21 cellular contexts compared by ENCODE assay signal in the genomic region with DNA sequence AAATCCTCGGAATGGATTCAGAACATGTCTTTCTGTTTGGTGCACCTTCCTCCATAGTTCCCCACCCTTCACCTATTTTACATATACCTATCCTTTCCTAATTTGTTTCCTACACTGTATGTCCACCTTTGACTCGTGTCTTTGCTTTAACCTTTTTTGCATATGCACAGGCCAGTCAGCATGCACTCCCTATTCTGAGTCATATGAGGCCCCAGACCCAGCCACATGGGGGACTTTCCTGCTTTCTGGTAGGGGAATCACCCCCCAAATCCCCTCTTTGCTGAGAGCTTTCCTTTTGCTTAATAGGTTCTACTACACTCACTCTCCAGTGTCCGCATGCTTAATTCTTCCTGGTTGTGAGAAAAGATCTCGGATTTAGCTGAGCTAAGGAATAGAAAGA.
DNase-seq lines count a peak whose midpoint lies in the region; ATAC-seq, FAIRE-seq and TF ChIP-seq lines count a peak whose summit lies in the region.
"Had no signal": no experiment of that assay in that cellular context is flagged by ENCODE, and none has a peak within 500 bp of the region (broad histone marks: within the 10 kb centered on the region; RNA-seq: fewer than 3 reads in every experiment).

No MANE protein-coding gene starts in this region.

- CTCF ChIA-PET in H1 (lab: Charles Lee; ENCODE audit: partially characterized antibody): no interaction called here

- H2AK5ac ChIP-seq in H1 (ENCODE audit: low read depth, low read length): no peak overlapping the region

- no peak overlapping the region for H2BK5ac ChIP-seq in H1 (ENCODE audit: low read depth, low read length)

- peaks cover under 1% of the 10 kb centered on the region; the same call in 2 of the 3 replicates for H3K36me3 Mint-ChIP-seq in GM23338 (ENCODE audit: low read depth)
- no peaks in the 10 kb centered on the region for H3K36me3 Mint-ChIP-seq in stimulated activated naive B cell treated with anti-CD40 and anti-IgM and Interleukin-4, amounts not matched to agents 10 μg/mL and 1 μg/mL and 100 μg/mL, for 72 hours

- H3K27ac Mint-ChIP-seq in GM23338: no peak overlapping the region
- no peak overlapping the region for H3K27ac Mint-ChIP-seq in stimulated activated naive B cell treated with anti-CD40 and anti-IgM and Interleukin-4, amounts not matched to agents 10 μg/mL and 1 μg/mL and 100 μg/mL, for 72 hours
- H3K27ac Mint-ChIP-seq: B cell had no signal

- no peak overlapping the region for H3K23ac ChIP-seq in H1 (ENCODE audit: insufficient read length)

- no peak overlapping the region for H3K9ac ChIP-seq in H1 (replicated peaks in 1 of 4; ENCODE audit: extremely low read depth in 1 of 4, low read depth in 3 of 4, low read length in 3 of 4)

- H3K79me2 ChIP-seq in GM23338 (replicated peaks; ENCODE audit: insufficient read depth): no peaks in the 10 kb centered on the region
- no peaks in the 10 kb centered on the region for H3K79me2 ChIP-seq in H1 (ENCODE audit: control insufficient read depth in 1 of 2, insufficient read depth in 2 of 2, low read length in 2 of 2)
- no peaks in the 10 kb centered on the region for H3K79me2 ChIP-seq in hepatocyte

- no peak overlapping the region for H4K5ac ChIP-seq in H1 (ENCODE audit: insufficient read length, low read depth, low read length)

- H3K27me3 ChIP-seq in GM23338 (ENCODE audit: insufficient read depth) (no peaks in the 10 kb centered on the region), H1 (replicated peaks in 1 of 4; ENCODE audit: control insufficient read depth in 3 of 4, extremely low read depth in 1 of 4, insufficient read depth in 3 of 4, low read length in 3 of 4) (no peaks in the 10 kb centered on the region), hepatocyte (no peaks in the 10 kb centered on the region)

- H3K4me1 ChIP-seq in GM23338 (ENCODE audit: insufficient read depth) (no peaks in the 10 kb centered on the region; the same call in 1 of the 2 replicates), H1 (replicated peaks in 1 of 4; ENCODE audit: control insufficient read depth in 3 of 4, insufficient read depth in 4 of 4, low read length in 3 of 4) (peaks cover 0 to 3% (median 1%) of the 10 kb centered on the region in 4 experiments; a peak in 2 of 7 replicates), hepatocyte (ENCODE audit: insufficient read depth) (no peaks in the 10 kb centered on the region)
- H3K4me1 ChIP-seq: A549 had no signal

- H3K4me3 Mint-ChIP-seq in GM23338: no peak overlapping the region
- no peak overlapping the region for H3K4me3 Mint-ChIP-seq in stimulated activated naive B cell treated with anti-CD40 and anti-IgM and Interleukin-4, amounts not matched to agents 10 μg/mL and 1 μg/mL and 100 μg/mL, for 72 hours
- H3K4me3 Mint-ChIP-seq: B cell had no signal

- no peak overlapping the region for H3K27ac ChIP-seq in GM23338 (ENCODE audit: low read depth)
- no peak overlapping the region for H3K27ac ChIP-seq in H1 (ENCODE audit: low read depth, low read length)
- no peak overlapping the region for H3K27ac ChIP-seq in hepatocyte
- H3K27ac ChIP-seq: A549 had no signal

- no peak overlapping the region for H3K56ac ChIP-seq in H1 (replicated peaks; ENCODE audit: insufficient read length, low read depth, low read length)

- ATAC-seq in GM18870 (IDR thresholded peaks at IDR 0.05; ENCODE audit: unreplicated experiment) (peak; percentile 66), GM23338 (no peak), HG02870 (IDR thresholded peaks at IDR 0.05; ENCODE audit: unreplicated experiment) (peak; percentile 66)
- ATAC-seq in stimulated activated naive B cell treated with anti-CD40 and anti-IgM and Interleukin-4, amounts not matched to agents 10 μg/mL and 1 μg/mL and 100 μg/mL, for 72 hours (replicated peaks): no peak
- ATAC-seq: A549, Right ventricle myocardium inferior had no signal

- H3K18ac ChIP-seq in H1 (ENCODE audit: extremely low read depth, low read length): no peak overlapping the region

- H3K4me2 ChIP-seq in GM23338: no peak overlapping the region
- no peak overlapping the region for H3K4me2 ChIP-seq in H1 (ENCODE audit: insufficient read depth in 1 of 2, low read depth in 2 of 2, low read length in 2 of 2)
- H3K4me2 ChIP-seq in hepatocyte: no peak overlapping the region
- H3K4me2 ChIP-seq: A549 had no signal

- no peak overlapping the region for H3K4ac ChIP-seq in H1 (replicated peaks; ENCODE audit: insufficient read length, low read depth, low read length)

- peaks cover 8% of the 10 kb centered on the region for H3K4me1 Mint-ChIP-seq in GM23338
- no peaks in the 10 kb centered on the region for H3K4me1 Mint-ChIP-seq in stimulated activated naive B cell treated with anti-CD40 and anti-IgM and Interleukin-4, amounts not matched to agents 10 μg/mL and 1 μg/mL and 100 μg/mL, for 72 hours
- H3K4me1 Mint-ChIP-seq: B cell had no signal

- no peak overlapping the region for H4K91ac ChIP-seq in H1 (replicated peaks; ENCODE audit: insufficient read length, low read length)

- TF ChIP-seq POLR2A in H1 (IDR thresholded peaks at IDR 0.05; ENCODE audit: control extremely low read depth in 1 of 2, low read depth in 2 of 2, low read length in 2 of 2): no peak

- no peak overlapping the region for H3K14ac ChIP-seq in H1 (ENCODE audit: insufficient read length)

- no peak overlapping the region for H2BK12ac ChIP-seq in H1 (ENCODE audit: low read depth, low read length)

- POLR2A ChIA-PET in H1 (lab: Charles Lee; ENCODE audit: partially characterized antibody): interaction anchor here (1.5 kb wide), 1 partner anchor 95 kb away, joined by 4 read pairs; no protein-coding TSS in a partner anchor

- H3K36me3 ChIP-seq in GM23338 (ENCODE audit: insufficient read depth): peaks cover 4% of the 10 kb centered on the region; the same call in 1 of the 2 replicates
- no peaks in the 10 kb centered on the region for H3K36me3 ChIP-seq in H1 (ENCODE audit: control insufficient read depth in 2 of 4, insufficient read depth in 4 of 4, low read length in 3 of 4)
- no peaks in the 10 kb centered on the region for H3K36me3 ChIP-seq in hepatocyte (replicated peaks; ENCODE audit: insufficient read depth, low read depth)

- TF ChIP-seq CTCF in GM23338 (conservative IDR thresholded peaks at IDR 0.05; ENCODE audit: low read depth in 2 of 2) (no peak), H1 (IDR thresholded peaks at IDR 0.05; ENCODE audit: control extremely low read depth in 1 of 3, insufficient read depth in 1 of 3, low read depth in 1 of 3, low read length in 3 of 3) (no peak), hepatocyte (IDR thresholded peaks at IDR 0.05; ENCODE audit: poor library complexity) (no peak)

- no peak overlapping the region for H4K8ac ChIP-seq in H1 (ENCODE audit: extremely low read depth, insufficient read depth, low read length)

- H3K79me1 ChIP-seq in H1 (ENCODE audit: low read depth, low read length): no peaks in the 10 kb centered on the region

- no peaks in the 10 kb centered on the region for H3F3A ChIP-seq in GM23338 (replicated peaks; ENCODE audit: low read depth)

- WGBS in H1 (ENCODE audit: extremely low coverage in 1 of 2, insufficient coverage in 1 of 2, insufficient read length in 1 of 2, insufficient replicate concordance in 2 of 2, low coverage in 1 of 2, low lambda C conversion rate in 2 of 2, missing lambda C conversion rate in 1 of 2), 2 experiments: 73% methylated on average over 4 of the region's 4 CpGs; no CpG with 5 or more reads in 1 of the 2 experiments
- 90% methylated on average over 4 of the region's 4 CpGs for WGBS in hepatocyte (ENCODE audit: low lambda C conversion rate, missing lambda C conversion rate)

- H3K9me3 ChIP-seq in H1 (ENCODE audit: insufficient read depth in 2 of 2, low read depth in 1 of 2, low read length in 1 of 2): no peaks in the 10 kb centered on the region
- H3K9me3 ChIP-seq in hepatocyte (ENCODE audit: low read depth): no peaks in the 10 kb centered on the region
- H3K9me3 ChIP-seq: A549 had no signal

- H3K9me3 Mint-ChIP-seq in GM23338: peaks cover 5% of the 10 kb centered on the region; the same call in 1 of the 3 replicates
- peaks cover 3 to 13% of the 10 kb centered on the region in 2 donors for H3K9me3 Mint-ChIP-seq in stimulated activated naive B cell treated with anti-CD40 and anti-IgM and Interleukin-4, amounts not matched to agents 10 μg/mL and 1 μg/mL and 100 μg/mL, for 72 hours

- H3K27me3 Mint-ChIP-seq in GM23338 (ENCODE audit: insufficient read depth, low read depth, poor library complexity): peaks cover 1% of the 10 kb centered on the region
- H3K27me3 Mint-ChIP-seq in stimulated activated naive B cell treated with anti-CD40 and anti-IgM and Interleukin-4, amounts not matched to agents 10 μg/mL and 1 μg/mL and 100 μg/mL, for 72 hours: no peaks in the 10 kb centered on the region
- H3K27me3 Mint-ChIP-seq: B cell had no signal

- H3K23me2 ChIP-seq in H1 (ENCODE audit: low read depth, low read length): no peaks in the 10 kb centered on the region; the same call in 1 of the 2 replicates

- H2BK20ac ChIP-seq in H1 (ENCODE audit: low read length): no peak overlapping the region

- no peaks in the 10 kb centered on the region for H4K20me1 ChIP-seq in GM23338 (replicated peaks; ENCODE audit: insufficient read depth)
- no peaks in the 10 kb centered on the region for H4K20me1 ChIP-seq in H1 (replicated peaks in 1 of 2; ENCODE audit: control insufficient read depth in 1 of 2, insufficient read depth in 2 of 2, low read length in 2 of 2)
- H4K20me1 ChIP-seq in hepatocyte (ENCODE audit: insufficient read depth, poor library complexity, severe bottlenecking): no peaks in the 10 kb centered on the region

- no peak overlapping the region for H2BK120ac ChIP-seq in H1 (replicated peaks; ENCODE audit: low read depth, low read length)

- DNase-seq in GM23338 (ENCODE audit: low spot score) (no peak), H1 (ENCODE audit: low read depth in 1 of 2, low spot score in 2 of 2) (no peak), hepatocyte (ENCODE audit: low spot score) (no peak), amygdala (lab: John Stamatoyannopoulos, UW) (no peak)
- no peak for DNase-seq in stimulated activated naive B cell treated with anti-CD40 and anti-IgM and Interleukin-4, amounts not matched to agents 10 μg/mL and 1 μg/mL and 100 μg/mL, for 72 hours
- DNase-seq: DMS53, GDM1, KBM-7, NCI-H1092, NCI-H1436, NCI-H187 treated with DMSO at 0.1 percent for 48 hours, NCI-H2107, NCI-H446 treated with DMSO at 0.1 percent for 48 hours, NCI-H526 treated with DMSO at 0.1 percent for 48 hours had no signal

- H3K4me3 ChIP-seq in GM23338 (no peak overlapping the region), H1 (ENCODE audit: extremely low read depth in 1 of 4, insufficient read depth in 2 of 4, low read depth in 3 of 4, low read length in 4 of 4) (no peak overlapping the region), hepatocyte (no peak overlapping the region)
- H3K4me3 ChIP-seq: A549 had no signal

- no peak overlapping the region for H2BK15ac ChIP-seq in H1 (ENCODE audit: low read length)

- FAIRE-seq in H1 (lab: Jason Lieb, UNC): no peak
- FAIRE-seq: A549, D721Med, H54 had no signal

- no peak for TF ChIP-seq EP300 in H1 (IDR thresholded peaks at IDR 0.05; ENCODE audit: borderline replicate concordance in 1 of 2, low read depth in 2 of 2, low read length in 2 of 2)

- TF ChIP-seq RAD21 in H1 (IDR thresholded peaks at IDR 0.05 in 1 of 2, conservative IDR thresholded peaks at IDR 0.05 in 1 of 2; ENCODE audit: low read depth in 2 of 2, low read length in 2 of 2): no peak

- H3K9me2 ChIP-seq in GM23338 (ENCODE audit: insufficient read depth) (no peaks in the 10 kb centered on the region), hepatocyte (replicated peaks; ENCODE audit: insufficient read depth) (no peaks in the 10 kb centered on the region)

- H2AFZ ChIP-seq in GM23338 (0 out of 2 replicates have a peak overlapping the region, but pooled peaks have one; percentile 64), H1 (ENCODE audit: low read length) (peak overlapping the region; percentile 64; the same call in 1 of the 2 replicates), hepatocyte (no peak overlapping the region)

Comparison
In these comparisons a context has a peak if more than half of its experiments do, and no peak if none do; other contexts are left out.
1. ATAC-seq: peak in GM18870 (single experiment) and HG02870 (single experiment); none in GM23338 (single experiment) and stimulated activated naive B cell treated with anti-CD40 and anti-IgM and Interleukin-4, amounts not matched to agents 10 μg/mL and 1 μg/mL and 100 μg/mL, for 72 hours (0 of 2).